Comparison of ENCODE assay signal across 20 cellular contexts in the genomic region with DNA sequence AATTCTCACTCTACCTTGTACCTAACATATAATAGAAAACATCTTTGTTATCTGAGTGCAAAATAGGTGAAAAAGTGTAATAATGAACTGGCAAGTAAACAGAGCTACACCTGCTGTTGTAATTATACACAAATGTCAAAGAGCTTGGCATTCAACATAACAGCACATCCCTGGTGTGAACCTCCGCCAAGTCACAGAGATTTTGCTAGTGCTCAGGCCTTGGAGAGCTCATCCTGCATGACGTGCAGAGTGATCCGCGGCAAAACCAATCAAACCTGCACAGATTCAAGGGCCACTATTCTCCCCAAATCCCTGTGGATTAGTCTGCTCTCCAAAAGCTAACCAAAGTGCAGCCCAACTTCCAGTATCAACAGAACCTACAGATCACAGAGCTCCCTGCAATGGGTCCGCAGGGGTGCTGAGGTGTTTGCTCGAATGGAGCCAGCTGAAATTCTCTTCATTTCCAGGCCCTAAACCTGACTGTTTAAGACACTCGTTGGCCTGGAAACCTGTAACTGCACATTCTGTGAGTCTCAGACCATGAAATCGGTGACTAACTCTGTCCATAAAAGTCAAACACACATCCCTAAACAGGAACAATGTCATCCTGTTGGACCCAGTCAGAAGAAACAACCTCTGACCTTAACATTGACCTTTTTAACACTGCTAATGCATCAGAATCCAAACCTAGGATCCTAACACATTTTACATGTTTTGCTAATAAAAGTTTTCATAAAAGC.
"Had no signal": no experiment of that assay in that cellular context is flagged by ENCODE, and none has a peak within 500 bp of the region (broad histone marks: within the 10 kb centered on the region; RNA-seq: fewer than 3 reads in every experiment).

No MANE protein-coding gene starts in this region.

- H3K27me3 ChIP-seq: adrenal gland, gastroesophageal sphincter, testis, upper lobe of left lung had no signal

- H3K4me3 Mint-ChIP-seq: activated CD8-positive, alpha-beta memory T cell treated with anti-CD3 and anti-CD28 coated beads, Interleukin-2, amount 10 ng/mL, durations not matched to agents 7 days and 5 days; activated naive CD4-positive, alpha-beta T cell treated with anti-CD3 and anti-CD28 coated beads, Interleukin-2, amount 50 U/mL, for 24 hours; activated T-cell treated with anti-CD3 and anti-CD28 coated beads, Interleukin-2, amount 50 U/mL, for 24 hours; natural killer cell treated with Interleukin-12 subunit alpha and Interleukin-12 subunit beta and Interleukin-15 and Interleukin-18, amount 100 ng/mL, for 72 hours; stimulated activated naive CD8-positive, alpha-beta T cell treated with anti-CD3 and anti-CD28 coated beads, Interleukin-15, amount 100 ng/mL, for 72 hours had no signal

- H3K27ac Mint-ChIP-seq: activated CD8-positive, alpha-beta memory T cell treated with anti-CD3 and anti-CD28 coated beads, Interleukin-2, amount 10 ng/mL, durations not matched to agents 7 days and 5 days; activated naive CD4-positive, alpha-beta T cell treated with anti-CD3 and anti-CD28 coated beads, Interleukin-2, amount 50 U/mL, for 24 hours; activated T-cell treated with anti-CD3 and anti-CD28 coated beads, Interleukin-2, amount 50 U/mL, for 24 hours; natural killer cell treated with Interleukin-12 subunit alpha and Interleukin-12 subunit beta and Interleukin-15 and Interleukin-18, amount 100 ng/mL, for 72 hours; stimulated activated naive CD8-positive, alpha-beta T cell treated with anti-CD3 and anti-CD28 coated beads, Interleukin-15, amount 100 ng/mL, for 72 hours had no signal

- ATAC-seq: activated CD8-positive, alpha-beta memory T cell treated with anti-CD3 and anti-CD28 coated beads, Interleukin-2, amount 10 ng/mL, durations not matched to agents 7 days and 5 days; gastroesophageal sphincter; left ventricle myocardium superior; natural killer cell treated with Interleukin-12 subunit alpha and Interleukin-12 subunit beta and Interleukin-15 and Interleukin-18, amount 100 ng/mL, for 72 hours; psoas muscle; stimulated activated naive CD8-positive, alpha-beta T cell treated with anti-CD3 and anti-CD28 coated beads, Interleukin-15, amount 100 ng/mL, for 72 hours had no signal

- H3K36me3 Mint-ChIP-seq: activated CD8-positive, alpha-beta memory T cell treated with anti-CD3 and anti-CD28 coated beads, Interleukin-2, amount 10 ng/mL, durations not matched to agents 7 days and 5 days; activated naive CD4-positive, alpha-beta T cell treated with anti-CD3 and anti-CD28 coated beads, Interleukin-2, amount 50 U/mL, for 24 hours; natural killer cell treated with Interleukin-12 subunit alpha and Interleukin-12 subunit beta and Interleukin-15 and Interleukin-18, amount 100 ng/mL, for 72 hours had no signal

- H3K36me3 ChIP-seq: adrenal gland, upper lobe of left lung had no signal

- H3K9me3 ChIP-seq: adrenal gland, gastroesophageal sphincter, psoas muscle, testis, upper lobe of left lung had no signal

- H3K9me3 Mint-ChIP-seq: activated naive CD4-positive, alpha-beta T cell treated with anti-CD3 and anti-CD28 coated beads, Interleukin-2, amount 50 U/mL, for 24 hours; activated T-cell treated with anti-CD3 and anti-CD28 coated beads, Interleukin-2, amount 50 U/mL, for 24 hours; natural killer cell treated with Interleukin-12 subunit alpha and Interleukin-12 subunit beta and Interleukin-15 and Interleukin-18, amount 100 ng/mL, for 72 hours; stimulated activated naive CD8-positive, alpha-beta T cell treated with anti-CD3 and anti-CD28 coated beads, Interleukin-15, amount 100 ng/mL, for 72 hours had no signal

- H3K4me3 ChIP-seq: adrenal gland, gastroesophageal sphincter, psoas muscle, testis, upper lobe of left lung had no signal

- H3K4me1 ChIP-seq: adrenal gland, gastroesophageal sphincter, psoas muscle, testis, upper lobe of left lung had no signal

- H3K4me1 Mint-ChIP-seq: activated CD8-positive, alpha-beta memory T cell treated with anti-CD3 and anti-CD28 coated beads, Interleukin-2, amount 10 ng/mL, durations not matched to agents 7 days and 5 days; activated naive CD4-positive, alpha-beta T cell treated with anti-CD3 and anti-CD28 coated beads, Interleukin-2, amount 50 U/mL, for 24 hours; stimulated activated naive CD8-positive, alpha-beta T cell treated with anti-CD3 and anti-CD28 coated beads, Interleukin-15, amount 100 ng/mL, for 72 hours had no signal

- DNase-seq: activated CD4-positive, CD25-positive, alpha-beta regulatory T cell treated with anti-CD3 and anti-CD28 coated beads, Interleukin-2, amount 50 U/mL, for 72 hours; activated CD8-positive, alpha-beta memory T cell treated with anti-CD3 and anti-CD28 coated beads, Interleukin-2, amount 10 ng/mL, durations not matched to agents 7 days and 5 days; activated effector memory CD4-positive, alpha-beta T cell treated with Interleukin-2 at 50 U/mL for 16 hours; activated T-cell treated with anti-CD3 and anti-CD28 coated beads, Interleukin-2, amount 50 U/mL, for 24 hours; adrenal gland; central memory CD4-positive, alpha-beta T cell; erythroblast; left ventricle myocardium superior; mesendoderm; occipital lobe; psoas muscle; stimulated activated CD4-positive, alpha-beta T cell treated with anti-CD3 and anti-CD28 coated beads, Interleukin-1b, Interleukin-23, amount 100 ng/mL, for 48 hours; stimulated activated naive CD8-positive, alpha-beta T cell treated with anti-CD3 and anti-CD28 coated beads, Interleukin-15, amount 100 ng/mL, for 72 hours; T-helper 1 cell; T1000; testis; upper lobe of left lung had no signal

- H3K27ac ChIP-seq: adrenal gland, gastroesophageal sphincter, psoas muscle, testis, upper lobe of left lung had no signal

- H3K27me3 Mint-ChIP-seq: activated CD8-positive, alpha-beta memory T cell treated with anti-CD3 and anti-CD28 coated beads, Interleukin-2, amount 10 ng/mL, durations not matched to agents 7 days and 5 days; activated T-cell treated with anti-CD3 and anti-CD28 coated beads, Interleukin-2, amount 50 U/mL, for 24 hours had no signal
